ENCODE assay signal across 1 cellular context in genomic region chr3:98732239-98733054, GRCh38.
TF ChIP-seq lines count a peak whose summit lies in the region.

No MANE protein-coding gene starts in this region.

TF ChIP-seq in HEK293, 187 proteins besides CTCF, POLR2A, EP300 and RAD21 (continued from another document and continues in another):
- no peak; the same call in 1 of the 2 replicates for TF ChIP-seq ZBTB10 (tag by site-specific recombination; IDR thresholded peaks at IDR 0.05)
- TF ChIP-seq KLF10 (tag by site-specific recombination; IDR thresholded peaks at IDR 0.05) = no peak
- no peak for TF ChIP-seq SETDB1 (IDR thresholded peaks at IDR 0.05; ENCODE audit: insufficient read length, low read length)
- TF ChIP-seq, protein P1, sequence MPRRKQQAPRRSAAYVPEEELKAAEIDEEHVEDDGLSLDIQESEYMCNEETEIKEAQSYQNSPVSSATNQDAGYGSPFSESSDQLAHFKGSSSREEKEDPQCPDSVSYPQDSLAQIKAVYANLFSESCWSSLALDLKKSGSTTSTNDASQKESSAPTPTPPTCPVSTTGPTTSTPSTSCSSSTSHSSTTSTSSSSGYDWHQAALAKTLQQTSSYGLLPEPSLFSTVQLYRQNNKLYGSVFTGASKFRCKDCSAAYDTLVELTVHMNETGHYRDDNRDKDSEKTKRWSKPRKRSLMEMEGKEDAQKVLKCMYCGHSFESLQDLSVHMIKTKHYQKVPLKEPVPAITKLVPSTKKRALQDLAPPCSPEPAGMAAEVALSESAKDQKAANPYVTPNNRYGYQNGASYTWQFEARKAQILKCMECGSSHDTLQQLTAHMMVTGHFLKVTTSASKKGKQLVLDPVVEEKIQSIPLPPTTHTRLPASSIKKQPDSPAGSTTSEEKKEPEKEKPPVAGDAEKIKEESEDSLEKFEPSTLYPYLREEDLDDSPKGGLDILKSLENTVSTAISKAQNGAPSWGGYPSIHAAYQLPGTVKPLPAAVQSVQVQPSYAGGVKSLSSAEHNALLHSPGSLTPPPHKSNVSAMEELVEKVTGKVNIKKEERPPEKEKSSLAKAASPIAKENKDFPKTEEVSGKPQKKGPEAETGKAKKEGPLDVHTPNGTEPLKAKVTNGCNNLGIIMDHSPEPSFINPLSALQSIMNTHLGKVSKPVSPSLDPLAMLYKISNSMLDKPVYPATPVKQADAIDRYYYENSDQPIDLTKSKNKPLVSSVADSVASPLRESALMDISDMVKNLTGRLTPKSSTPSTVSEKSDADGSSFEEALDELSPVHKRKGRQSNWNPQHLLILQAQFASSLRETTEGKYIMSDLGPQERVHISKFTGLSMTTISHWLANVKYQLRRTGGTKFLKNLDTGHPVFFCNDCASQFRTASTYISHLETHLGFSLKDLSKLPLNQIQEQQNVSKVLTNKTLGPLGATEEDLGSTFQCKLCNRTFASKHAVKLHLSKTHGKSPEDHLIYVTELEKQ (tag by site-specific recombination; IDR thresholded peaks at IDR 0.05; ENCODE audit: borderline replicate concordance) = no peak
- TF ChIP-seq ZSCAN30 (tag by site-specific recombination; IDR thresholded peaks at IDR 0.05) = peak; percentile 16; the same call in 1 of the 2 replicates
- no peak for TF ChIP-seq ZNF324 (tag by site-specific recombination; IDR thresholded peaks at IDR 0.05)
- no peak for TF ChIP-seq ZNF658 (tag by site-specific recombination; IDR thresholded peaks at IDR 0.05)
- no peak for TF ChIP-seq SCRT2 (tag by site-specific recombination; IDR thresholded peaks at IDR 0.05)
- no peak for TF ChIP-seq RBAK (tag by site-specific recombination; IDR thresholded peaks at IDR 0.05)
- no peak for TF ChIP-seq GLI2 (tag by site-specific recombination; IDR thresholded peaks at IDR 0.05; ENCODE audit: borderline replicate concordance, low read depth)
- 0 out of 2 replicates have a peak, but pooled peaks have one; percentile 22 for TF ChIP-seq ZNF501 (tag by site-specific recombination; IDR thresholded peaks at IDR 0.05)
- no peak for TF ChIP-seq ZBTB21 (tag by site-specific recombination; IDR thresholded peaks at IDR 0.05)
- TF ChIP-seq ZBTB17 (tag by site-specific recombination; IDR thresholded peaks at IDR 0.05) = no peak
- TF ChIP-seq ZNF16 (tag by site-specific recombination; IDR thresholded peaks at IDR 0.05; ENCODE audit: low read depth) = no peak
- no peak for TF ChIP-seq ZNF701 (tag by site-specific recombination; IDR thresholded peaks at IDR 0.05)
- TF ChIP-seq, protein P2, sequence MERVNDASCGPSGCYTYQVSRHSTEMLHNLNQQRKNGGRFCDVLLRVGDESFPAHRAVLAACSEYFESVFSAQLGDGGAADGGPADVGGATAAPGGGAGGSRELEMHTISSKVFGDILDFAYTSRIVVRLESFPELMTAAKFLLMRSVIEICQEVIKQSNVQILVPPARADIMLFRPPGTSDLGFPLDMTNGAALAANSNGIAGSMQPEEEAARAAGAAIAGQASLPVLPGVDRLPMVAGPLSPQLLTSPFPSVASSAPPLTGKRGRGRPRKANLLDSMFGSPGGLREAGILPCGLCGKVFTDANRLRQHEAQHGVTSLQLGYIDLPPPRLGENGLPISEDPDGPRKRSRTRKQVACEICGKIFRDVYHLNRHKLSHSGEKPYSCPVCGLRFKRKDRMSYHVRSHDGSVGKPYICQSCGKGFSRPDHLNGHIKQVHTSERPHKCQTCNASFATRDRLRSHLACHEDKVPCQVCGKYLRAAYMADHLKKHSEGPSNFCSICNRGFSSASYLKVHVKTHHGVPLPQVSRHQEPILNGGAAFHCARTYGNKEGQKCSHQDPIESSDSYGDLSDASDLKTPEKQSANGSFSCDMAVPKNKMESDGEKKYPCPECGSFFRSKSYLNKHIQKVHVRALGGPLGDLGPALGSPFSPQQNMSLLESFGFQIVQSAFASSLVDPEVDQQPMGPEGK (tag by site-specific recombination; IDR thresholded peaks at IDR 0.05) = peak; percentile 67
- TF ChIP-seq, protein P3, sequence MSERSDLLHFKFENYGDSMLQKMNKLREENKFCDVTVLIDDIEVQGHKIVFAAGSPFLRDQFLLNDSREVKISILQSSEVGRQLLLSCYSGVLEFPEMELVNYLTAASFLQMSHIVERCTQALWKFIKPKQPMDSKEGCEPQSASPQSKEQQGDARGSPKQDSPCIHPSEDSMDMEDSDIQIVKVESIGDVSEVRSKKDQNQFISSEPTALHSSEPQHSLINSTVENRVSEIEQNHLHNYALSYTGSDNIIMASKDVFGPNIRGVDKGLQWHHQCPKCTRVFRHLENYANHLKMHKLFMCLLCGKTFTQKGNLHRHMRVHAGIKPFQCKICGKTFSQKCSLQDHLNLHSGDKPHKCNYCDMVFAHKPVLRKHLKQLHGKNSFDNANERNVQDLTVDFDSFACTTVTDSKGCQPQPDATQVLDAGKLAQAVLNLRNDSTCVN (tag by site-specific recombination; optimal IDR thresholded peaks at IDR 0.05) = peak; percentile 95
- TF ChIP-seq PBX3 (CRISPR knock-in tag; IDR thresholded peaks at IDR 0.05) = 0 out of 2 replicates have a peak, but pooled peaks have one; percentile 33
- TF ChIP-seq TCF7L2 (IDR thresholded peaks at IDR 0.05; ENCODE audit: borderline replicate concordance, low read depth, low read length) = no peak
- TF ChIP-seq OVOL3 (tag by site-specific recombination; IDR thresholded peaks at IDR 0.05) = no peak
- TF ChIP-seq ZNF248 (tag by site-specific recombination; IDR thresholded peaks at IDR 0.05) = no peak
- TF ChIP-seq GLIS2 (tag by site-specific recombination; IDR thresholded peaks at IDR 0.05) = no peak; the same call in 1 of the 2 replicates
- no peak for TF ChIP-seq ZNF785 (tag by site-specific recombination; IDR thresholded peaks at IDR 0.05)
- TF ChIP-seq ZFP37 (tag by site-specific recombination; IDR thresholded peaks at IDR 0.05) = no peak
- TF ChIP-seq ZEB2 (tag by site-specific recombination; IDR thresholded peaks at IDR 0.05) = peak; percentile 57; the same call in 1 of the 2 replicates
- peak; percentile 72; the same call in 1 of the 2 replicates for TF ChIP-seq KLF8 (tag by site-specific recombination; IDR thresholded peaks at IDR 0.05)
- no peak for TF ChIP-seq ZNF24 (tag by site-specific recombination; IDR thresholded peaks at IDR 0.05)
- no peak for TF ChIP-seq ZNF23 (tag by site-specific recombination; IDR thresholded peaks at IDR 0.05; ENCODE audit: borderline replicate concordance)
- TF ChIP-seq ZNF777 (tag by site-specific recombination; IDR thresholded peaks at IDR 0.05; ENCODE audit: borderline replicate concordance) = no peak
- peak; percentile 27; the same call in 1 of the 2 replicates for TF ChIP-seq ZNF600 (tag by site-specific recombination; IDR thresholded peaks at IDR 0.05)
- no peak for TF ChIP-seq ZFP3 (tag by site-specific recombination; IDR thresholded peaks at IDR 0.05; ENCODE audit: low read depth)
- TF ChIP-seq ZNF473 (tag by site-specific recombination; IDR thresholded peaks at IDR 0.05) = no peak
- TF ChIP-seq ZFP41 (tag by site-specific recombination; IDR thresholded peaks at IDR 0.05; ENCODE audit: borderline replicate concordance) = no peak
- peak; percentile 16; the same call in 1 of the 2 replicates for TF ChIP-seq ZNF843 (tag by site-specific recombination; IDR thresholded peaks at IDR 0.05)
- no peak for TF ChIP-seq ZNF48 (tag by site-specific recombination; IDR thresholded peaks at IDR 0.05)
- 0 out of 2 replicates have a peak, but pooled peaks have one; percentile 75 for TF ChIP-seq ZNF704 (tag by site-specific recombination; IDR thresholded peaks at IDR 0.05)
- TF ChIP-seq ZNF623 (tag by site-specific recombination; IDR thresholded peaks at IDR 0.05) = no peak
- TF ChIP-seq ZNF529 (tag by site-specific recombination; IDR thresholded peaks at IDR 0.05; ENCODE audit: insufficient replicate concordance) = no peak
- peak; percentile 97 for TF ChIP-seq WT1 (tag by site-specific recombination; IDR thresholded peaks at IDR 0.05)
- no peak for TF ChIP-seq GLIS1 (tag by site-specific recombination; IDR thresholded peaks at IDR 0.05)
- TF ChIP-seq ZNF626 (tag by site-specific recombination; IDR thresholded peaks at IDR 0.05) = no peak
- TF ChIP-seq ZNF148 (tag by site-specific recombination; IDR thresholded peaks at IDR 0.05; ENCODE audit: borderline replicate concordance) = no peak
- TF ChIP-seq ZNF571 (tag by site-specific recombination; IDR thresholded peaks at IDR 0.05) = no peak
- TF ChIP-seq ZNF549 (tag by site-specific recombination; IDR thresholded peaks at IDR 0.05) = no peak
- peak; percentile 82 for TF ChIP-seq ZBTB20 (tag by site-specific recombination; IDR thresholded peaks at IDR 0.05)
- TF ChIP-seq ZNF292 (tag by site-specific recombination; IDR thresholded peaks at IDR 0.05; ENCODE audit: borderline replicate concordance, low read depth) = no peak
- TF ChIP-seq IKZF3 (tag by site-specific recombination; IDR thresholded peaks at IDR 0.05) = no peak; the same call in 1 of the 2 replicates
- TF ChIP-seq ZNF416 (tag by site-specific recombination; IDR thresholded peaks at IDR 0.05) = no peak
- TF ChIP-seq BCL6B (tag by site-specific recombination; IDR thresholded peaks at IDR 0.05) = no peak
- TF ChIP-seq, protein P4, sequence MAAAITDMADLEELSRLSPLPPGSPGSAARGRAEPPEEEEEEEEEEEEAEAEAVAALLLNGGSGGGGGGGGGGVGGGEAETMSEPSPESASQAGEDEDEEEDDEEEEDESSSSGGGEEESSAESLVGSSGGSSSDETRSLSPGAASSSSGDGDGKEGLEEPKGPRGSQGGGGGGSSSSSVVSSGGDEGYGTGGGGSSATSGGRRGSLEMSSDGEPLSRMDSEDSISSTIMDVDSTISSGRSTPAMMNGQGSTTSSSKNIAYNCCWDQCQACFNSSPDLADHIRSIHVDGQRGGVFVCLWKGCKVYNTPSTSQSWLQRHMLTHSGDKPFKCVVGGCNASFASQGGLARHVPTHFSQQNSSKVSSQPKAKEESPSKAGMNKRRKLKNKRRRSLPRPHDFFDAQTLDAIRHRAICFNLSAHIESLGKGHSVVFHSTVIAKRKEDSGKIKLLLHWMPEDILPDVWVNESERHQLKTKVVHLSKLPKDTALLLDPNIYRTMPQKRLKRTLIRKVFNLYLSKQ (tag by site-specific recombination; IDR thresholded peaks at IDR 0.05; ENCODE audit: borderline replicate concordance) = no peak
